ENCODE assay signal across 8 cellular contexts in genomic region chr1:184755226-184756065, GRCh38. TPM values are rescaled to one million over a fixed set of nuclear protein-coding genes. Genes with fewer than 3 reads are reported as not detected.
DNase-seq lines count a peak whose midpoint lies in the region; ATAC-seq and TF ChIP-seq lines count a peak whose summit lies in the region.

No MANE protein-coding gene starts in this region.

- H3K36me3 Mint-ChIP-seq in Calu3 (ENCODE audit: insufficient read depth, unreplicated experiment), result peaks cover 32% of the 10 kb centered on the region
- peaks cover 26% of the 10 kb centered on the region for H3K36me3 Mint-ChIP-seq in activated T-cell treated with anti-CD3 and anti-CD28 coated beads, Interleukin-2, amount 50 U/mL, for 24 hours (ENCODE audit: low read depth)
- no peaks in the 10 kb centered on the region for H3K36me3 Mint-ChIP-seq in osteocyte (ENCODE audit: unreplicated experiment)

- H3K27me3 Mint-ChIP-seq in Calu3 (ENCODE audit: unreplicated experiment) (no peaks in the 10 kb centered on the region), osteocyte (ENCODE audit: unreplicated experiment) (peaks cover 21% of the 10 kb centered on the region)
- H3K27me3 Mint-ChIP-seq in activated T-cell treated with anti-CD3 and anti-CD28 coated beads, Interleukin-2, amount 50 U/mL, for 24 hours, result peaks cover 6% of the 10 kb centered on the region

- H3K4me3 ChIP-seq in HUES6 (ENCODE audit: low read depth, low read length), result peak overlapping the region; percentile 77

- H3K9me3 Mint-ChIP-seq in Calu3 (ENCODE audit: low read depth, unreplicated experiment) (no peaks in the 10 kb centered on the region), osteocyte (ENCODE audit: unreplicated experiment) (no peaks in the 10 kb centered on the region)
- no peaks in the 10 kb centered on the region for H3K9me3 Mint-ChIP-seq in activated T-cell treated with anti-CD3 and anti-CD28 coated beads, Interleukin-2, amount 50 U/mL, for 24 hours

- H3K4me1 ChIP-seq in HUES6 (ENCODE audit: control insufficient read depth, insufficient read depth, low read length) (peaks cover 14% of the 10 kb centered on the region), foreskin keratinocyte (no peaks in the 10 kb centered on the region)

- H3K27ac ChIP-seq in HUES6 (ENCODE audit: low read depth, low read length), result no peak overlapping the region
- H3K27ac ChIP-seq in foreskin keratinocyte, result peak overlapping the region; percentile 35

- CTCF ChIA-PET in Calu3 (lab: Charles Lee), result interaction anchor here (0.6 kb wide), 1 partner anchor 841 kb away, joined by 3 read pairs; no protein-coding TSS in a partner anchor

- H3K4me3 Mint-ChIP-seq in Calu3 (ENCODE audit: low read depth, unreplicated experiment) (peak overlapping the region; percentile 100), osteocyte (ENCODE audit: unreplicated experiment) (peak overlapping the region; percentile 95)
- peak overlapping the region; percentile 86 for H3K4me3 Mint-ChIP-seq in activated T-cell treated with anti-CD3 and anti-CD28 coated beads, Interleukin-2, amount 50 U/mL, for 24 hours

- no peak for TF ChIP-seq CTCF in Calu3 (IDR thresholded peaks at IDR 0.05; ENCODE audit: unreplicated experiment)
- no peak for TF ChIP-seq CTCF in foreskin keratinocyte (conservative IDR thresholded peaks at IDR 0.05)
- no peak for TF ChIP-seq CTCF in osteocyte (IDR thresholded peaks at IDR 0.05)

- no TSS peak for BruUV-seq in Calu3 (replicated peaks; lab: Mats Ljungman, UMichigan)

- no peaks in the 10 kb centered on the region for H3K36me3 ChIP-seq in HUES6 (ENCODE audit: control insufficient read depth, insufficient read depth, low read length)

- H3K27ac Mint-ChIP-seq in Calu3 (ENCODE audit: unreplicated experiment) (peak overlapping the region; percentile 73), osteocyte (ENCODE audit: unreplicated experiment) (peak overlapping the region; percentile 83)
- H3K27ac Mint-ChIP-seq in activated T-cell treated with anti-CD3 and anti-CD28 coated beads, Interleukin-2, amount 50 U/mL, for 24 hours, result peak overlapping the region; percentile 97

- H3K4me1 Mint-ChIP-seq in Calu3 (ENCODE audit: low read depth, unreplicated experiment), result peaks cover 13% of the 10 kb centered on the region
- peaks cover 39% of the 10 kb centered on the region for H3K4me1 Mint-ChIP-seq in activated T-cell treated with anti-CD3 and anti-CD28 coated beads, Interleukin-2, amount 50 U/mL, for 24 hours (ENCODE audit: low read depth)
- peaks cover 25% of the 10 kb centered on the region for H3K4me1 Mint-ChIP-seq in osteocyte (ENCODE audit: unreplicated experiment)

- H3K9me3 ChIP-seq in HUES6 (ENCODE audit: control insufficient read depth, insufficient read depth, low read depth, low read length), result no peaks in the 10 kb centered on the region

- intact Hi-C loops in Calu3 (cut with micrococcal nuclease; ENCODE audit: unreplicated experiment), result loop anchor here (2.0 kb wide), 2 partner anchors 37 to 219 kb away; partner anchors contain the start of gene NIBAN1

- ATAC-seq in GM19372 (IDR thresholded peaks at IDR 0.05; ENCODE audit: low read depth, unreplicated experiment), result peak; percentile 8
- ATAC-seq in foreskin keratinocyte, result peak; percentile 26
- ATAC-seq in HG03565 (IDR thresholded peaks at IDR 0.05; ENCODE audit: unreplicated experiment), result no peak

- DNase-seq in Calu3 (peak; percentile 24), foreskin keratinocyte (peak in 1 of 2 donors; percentile 81), osteocyte (ENCODE audit: extremely low spot score, unreplicated experiment) (no peak), HuH-7.5 (ENCODE audit: low spot score) (no peak)
- DNase-seq in activated T-cell treated with anti-CD3 and anti-CD28 coated beads, Interleukin-2, amount 50 U/mL, for 24 hours, result peak; percentile 35

- H3K9ac ChIP-seq in HUES6 (ENCODE audit: low read length), result peak overlapping the region; percentile 7

- H3K27me3 ChIP-seq in HUES6 (ENCODE audit: control insufficient read depth, insufficient read depth, low read length) (peaks cover 18% of the 10 kb centered on the region), foreskin keratinocyte (no peaks in the 10 kb centered on the region)

RNA-seq across cellular contexts. Expression of gene EDEM3, which starts 0.8 kb away (rescaled TPM):
- total RNA-seq in Calu3 (2022), result 41.9 and 44.5 TPM in 2 replicates
- 19.7 and 21.5 TPM in 2 replicates for total RNA-seq in foreskin keratinocyte
- 5.7 and 6.9 TPM in 2 replicates for polyA plus RNA-seq in foreskin keratinocyte
- total RNA-seq in osteocyte, result 34.7 and 36.8 TPM in 2 replicates

Comparison
In these comparisons a context has a peak if more than half of its experiments do, and no peak if none do; other contexts are left out.
1. DNase-seq: peak in Calu3 (single experiment) and activated T-cell treated with anti-CD3 and anti-CD28 coated beads, Interleukin-2, amount 50 U/mL, for 24 hours (single experiment); none in osteocyte (single experiment) and HuH-7.5 (single experiment).
2. Peak in every context shown above with its lines, with median percentiles within 50 percentile points of each other: H3K27ac Mint-ChIP-seq and H3K4me3 Mint-ChIP-seq.